8 cellular contexts compared by ENCODE assay signal in the genomic region with DNA sequence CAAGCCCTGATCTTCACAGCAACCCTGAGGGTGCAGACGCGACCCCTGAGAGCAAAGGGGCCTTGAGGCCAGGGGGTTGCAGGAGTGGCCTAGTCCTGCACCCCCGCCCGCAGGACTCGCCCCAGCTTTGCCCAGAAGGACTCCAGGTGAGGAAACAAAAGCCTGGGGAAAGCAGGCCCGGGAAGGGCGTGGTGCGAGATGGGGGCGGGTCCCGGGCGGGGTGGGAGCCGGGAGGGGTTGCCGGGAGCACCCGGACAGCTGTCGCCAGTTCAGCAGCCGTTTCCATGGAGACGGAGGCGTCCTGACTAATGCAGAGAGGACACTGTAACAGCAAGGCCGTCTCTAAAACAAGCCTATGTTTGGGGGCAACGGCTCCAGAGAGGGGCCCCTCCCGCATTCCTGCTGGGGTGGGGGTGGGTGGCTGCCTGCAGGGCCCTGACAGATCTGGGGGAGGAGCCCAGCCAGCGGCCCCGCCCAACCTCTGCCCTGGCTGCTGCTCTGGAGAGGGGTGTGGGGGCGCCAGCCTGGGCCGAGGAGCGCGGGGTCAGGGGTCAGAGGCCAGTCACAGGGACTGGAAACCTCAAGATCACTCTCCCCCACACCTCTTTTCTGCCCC. TPM values are rescaled to one million over a fixed set of nuclear protein-coding genes. Genes with fewer than 3 reads are reported as not detected.
DNase-seq lines count a peak whose midpoint lies in the region; ATAC-seq and TF ChIP-seq lines count a peak whose summit lies in the region.

No MANE protein-coding gene starts in this region.

- no peak overlapping the region for H3K9ac ChIP-seq in mesendoderm (ENCODE audit: low read length)

- no peak for TF ChIP-seq CTCF in HEK293 (tag by site-specific recombination; IDR thresholded peaks at IDR 0.05)
- TF ChIP-seq CTCF in endothelial cell (IDR thresholded peaks at IDR 0.05; ENCODE audit: unreplicated experiment) = no peak

- H3K4me3 Mint-ChIP-seq in endothelial cell (ENCODE audit: unreplicated experiment) = no peak overlapping the region
- H3K4me3 Mint-ChIP-seq in activated T-cell treated with anti-CD3 and anti-CD28 coated beads, Interleukin-2, amount 50 U/mL, for 72 hours = no peak overlapping the region

- no peak overlapping the region for H3K4me2 ChIP-seq in mesendoderm (ENCODE audit: low read length)

- H3K36me3 ChIP-seq in HEK293 (ENCODE audit: control insufficient read depth in 2 of 2, insufficient read depth in 1 of 2, low read length in 2 of 2) (no peaks in the 10 kb centered on the region), mesendoderm (ENCODE audit: control insufficient read depth, insufficient read depth, low read length) (no peaks in the 10 kb centered on the region)

- no peak overlapping the region for H3K4ac ChIP-seq in mesendoderm (ENCODE audit: low read depth, low read length)

- CTCF ChIA-PET in HEK293 (lab: Yijun Ruan, JAX) = interaction anchor here (0.6 to 1.1 kb wide), 4 partner anchors 18 to 602 kb away, joined by 3 to 4 read pairs (median 3); no protein-coding TSS in a partner anchor

- peaks cover 20% of the 10 kb centered on the region for H3K27me3 ChIP-seq in mesendoderm (ENCODE audit: insufficient read depth, low read length, poor library complexity)

- POLR2A ChIA-PET in HEK293 (lab: Yijun Ruan, JAX) = interaction anchor here (0.6 kb wide), 1 partner anchor 856 kb away, joined by 3 read pairs; no protein-coding TSS in a partner anchor

- no peaks in the 10 kb centered on the region for H3K79me2 ChIP-seq in mesendoderm (ENCODE audit: control insufficient read depth, insufficient read depth, low read length)

- no peak overlapping the region for H4K8ac ChIP-seq in mesendoderm (ENCODE audit: low read depth, low read length)

- no peak overlapping the region for H2AK5ac ChIP-seq in mesendoderm (ENCODE audit: low read length)

- no peaks in the 10 kb centered on the region for H3K79me1 ChIP-seq in mesendoderm (ENCODE audit: low read length)

- H3K27ac ChIP-seq in HEK293 (ENCODE audit: extremely low read depth, low read depth, low read length) = no peak overlapping the region; the same call in 1 of the 2 replicates
- no peak overlapping the region for H3K27ac ChIP-seq in mesendoderm (ENCODE audit: low read depth, low read length)

- H3K4me1 ChIP-seq in HEK293 (ENCODE audit: control insufficient read depth, insufficient read depth, low read length) = peaks cover 14% of the 10 kb centered on the region
- peaks cover 1% of the 10 kb centered on the region for H3K4me1 ChIP-seq in mesendoderm (ENCODE audit: control insufficient read depth, low read depth, low read length)

- no peak overlapping the region for H3K56ac ChIP-seq in mesendoderm (ENCODE audit: low read length)

- H3K23ac ChIP-seq in mesendoderm (ENCODE audit: low read length) = no peak overlapping the region

- no peaks in the 10 kb centered on the region for H3K4me1 Mint-ChIP-seq in endothelial cell (ENCODE audit: unreplicated experiment)
- peaks cover 5% of the 10 kb centered on the region for H3K4me1 Mint-ChIP-seq in activated T-cell treated with anti-CD3 and anti-CD28 coated beads, Interleukin-2, amount 50 U/mL, for 72 hours (ENCODE audit: low read depth)

- no peaks in the 10 kb centered on the region for H3K9me3 Mint-ChIP-seq in endothelial cell (ENCODE audit: unreplicated experiment)
- H3K9me3 Mint-ChIP-seq in activated T-cell treated with anti-CD3 and anti-CD28 coated beads, Interleukin-2, amount 50 U/mL, for 72 hours = no peaks in the 10 kb centered on the region

- H2BK15ac ChIP-seq in mesendoderm (replicated peaks; ENCODE audit: low read depth) = no peak overlapping the region

- no peak overlapping the region for H3K27ac Mint-ChIP-seq in endothelial cell (ENCODE audit: unreplicated experiment)
- H3K27ac Mint-ChIP-seq in activated T-cell treated with anti-CD3 and anti-CD28 coated beads, Interleukin-2, amount 50 U/mL, for 72 hours = no peak overlapping the region

- H3K36me3 Mint-ChIP-seq in endothelial cell (ENCODE audit: low read depth, unreplicated experiment) = no peaks in the 10 kb centered on the region
- H3K36me3 Mint-ChIP-seq in activated T-cell treated with anti-CD3 and anti-CD28 coated beads, Interleukin-2, amount 50 U/mL, for 72 hours (ENCODE audit: insufficient read depth in 2 of 2) = no peaks in the 10 kb centered on the region

- ATAC-seq in HG03139 (IDR thresholded peaks at IDR 0.05; ENCODE audit: unreplicated experiment) = no peak
- ATAC-seq in activated T-cell treated with anti-CD3 and anti-CD28 coated beads, Interleukin-2, amount 50 U/mL, for 72 hours (replicated peaks in 1 of 2) = no peak

- no CpG with 5 or more reads among the region's 27 CpGs for WGBS in mesendoderm (ENCODE audit: extremely low coverage, insufficient coverage, low lambda C conversion rate)

- DNase-seq in NCI-H748 (lab: John Stamatoyannopoulos, UW; ENCODE audit: unreplicated experiment) (peak; percentile 99), endothelial cell (ENCODE audit: low spot score) (peak; percentile 57), mesendoderm (peak; percentile 96)
- DNase-seq in activated T-cell treated with anti-CD3 and anti-CD28 coated beads, Interleukin-2, amount 50 U/mL, for 72 hours = no peak
- DNase-seq in stimulated activated CD4-positive, alpha-beta T cell treated with anti-CD3 and anti-CD28 coated beads, Interleukin-4, amount 100 ng/mL, for 4 hours = no peak
- no peak for DNase-seq in effector CD4-positive, alpha-beta T cell

- no peaks in the 10 kb centered on the region for H3K9me3 ChIP-seq in HEK293 (ENCODE audit: control insufficient read depth, insufficient read depth, low read depth, low read length)

- peaks cover 19% of the 10 kb centered on the region for H3K27me3 Mint-ChIP-seq in endothelial cell (ENCODE audit: unreplicated experiment)
- peaks cover 28% of the 10 kb centered on the region for H3K27me3 Mint-ChIP-seq in activated T-cell treated with anti-CD3 and anti-CD28 coated beads, Interleukin-2, amount 50 U/mL, for 72 hours (ENCODE audit: low read depth)

- no peak overlapping the region for H2BK5ac ChIP-seq in mesendoderm (ENCODE audit: low read length)

- no peak overlapping the region for H2BK120ac ChIP-seq in mesendoderm (ENCODE audit: low read depth, low read length)

- no peak overlapping the region for H3K4me3 ChIP-seq in HEK293 (ENCODE audit: low read depth, low read length)
- H3K4me3 ChIP-seq in mesendoderm (ENCODE audit: low read length) = no peak overlapping the region

- H4K5ac ChIP-seq in mesendoderm (ENCODE audit: low read length) = no peak overlapping the region

- no peak overlapping the region for H3K18ac ChIP-seq in mesendoderm (ENCODE audit: low read length)

TF ChIP-seq in HEK293, 187 proteins besides CTCF, POLR2A, EP300 and RAD21 (continues in another document):
- TF ChIP-seq ZNF398 (tag by site-specific recombination; IDR thresholded peaks at IDR 0.05) (peak; percentile 26; the same call in 1 of the 2 replicates), ZNF169 (tag by site-specific recombination; IDR thresholded peaks at IDR 0.05) (no peak), SP7 (tag by site-specific recombination; IDR thresholded peaks at IDR 0.05) (0 out of 2 replicates have a peak, but pooled peaks have one; percentile 19), ZNF10 (tag by site-specific recombination; IDR thresholded peaks at IDR 0.05) (0 out of 2 replicates have a peak, but pooled peaks have one; percentile 39), ZBTB21 (tag by site-specific recombination; IDR thresholded peaks at IDR 0.05) (no peak), GLIS2 (tag by site-specific recombination; IDR thresholded peaks at IDR 0.05) (0 out of 2 replicates have a peak, but pooled peaks have one; percentile 27), ZNF596 (tag by site-specific recombination; IDR thresholded peaks at IDR 0.05) (no peak)
- TF ChIP-seq, protein P1, sequence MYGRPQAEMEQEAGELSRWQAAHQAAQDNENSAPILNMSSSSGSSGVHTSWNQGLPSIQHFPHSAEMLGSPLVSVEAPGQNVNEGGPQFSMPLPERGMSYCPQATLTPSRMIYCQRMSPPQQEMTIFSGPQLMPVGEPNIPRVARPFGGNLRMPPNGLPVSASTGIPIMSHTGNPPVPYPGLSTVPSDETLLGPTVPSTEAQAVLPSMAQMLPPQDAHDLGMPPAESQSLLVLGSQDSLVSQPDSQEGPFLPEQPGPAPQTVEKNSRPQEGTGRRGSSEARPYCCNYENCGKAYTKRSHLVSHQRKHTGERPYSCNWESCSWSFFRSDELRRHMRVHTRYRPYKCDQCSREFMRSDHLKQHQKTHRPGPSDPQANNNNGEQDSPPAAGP (tag by site-specific recombination; IDR thresholded peaks at IDR 0.05) = no peak

RNA-seq across cellular contexts. Expression of gene TPPP3, which starts 3.0 kb away (rescaled TPM):
- total RNA-seq in endothelial cell (ENCODE audit: unreplicated experiment) = 1.1 TPM
- polyA plus RNA-seq in mesendoderm (2013, experiment 1 of 2) = not detected
- not detected for polyA plus RNA-seq in mesendoderm (2013, experiment 2 of 2)
- total RNA-seq in activated T-cell treated with anti-CD3 and anti-CD28 coated beads, Interleukin-2, amount 50 U/mL, for 72 hours = under 1 TPM in 1 of 2 donors, not detected in 1; 0.16 TPM

RNA-seq across cellular contexts. Expression of gene ZDHHC1, which starts 20.0 kb away (rescaled TPM):
- 7.2 TPM for total RNA-seq in endothelial cell (ENCODE audit: unreplicated experiment)
- polyA plus RNA-seq in mesendoderm (2013, experiment 1 of 2) = 0.72 TPM
- polyA plus RNA-seq in mesendoderm (2013, experiment 2 of 2) = 0.94 TPM
- total RNA-seq in activated T-cell treated with anti-CD3 and anti-CD28 coated beads, Interleukin-2, amount 50 U/mL, for 72 hours = 1 to 10 TPM; 1.9 to 2.1 TPM

RNA-seq across cellular contexts. Expression of gene HSD11B2, which starts 34.7 kb away (rescaled TPM):
- total RNA-seq in endothelial cell (ENCODE audit: unreplicated experiment) = 3.3 TPM
- 12.9 TPM for polyA plus RNA-seq in mesendoderm (2013, experiment 1 of 2)
- polyA plus RNA-seq in mesendoderm (2013, experiment 2 of 2) = 13.3 TPM
- total RNA-seq in activated T-cell treated with anti-CD3 and anti-CD28 coated beads, Interleukin-2, amount 50 U/mL, for 72 hours = 1 to 10 TPM in 1 of 2 donors, under 1 TPM in 1; 0.53 to 1.1 TPM

Comparison
In these comparisons a context has a peak if more than half of its experiments do, and no peak if none do; other contexts are left out.
1. DNase-seq: peak in NCI-H748 (single experiment), endothelial cell (single experiment) and mesendoderm (single experiment); none in activated T-cell treated with anti-CD3 and anti-CD28 coated beads, Interleukin-2, amount 50 U/mL, for 72 hours (0 of 2), stimulated activated CD4-positive, alpha-beta T cell treated with anti-CD3 and anti-CD28 coated beads, Interleukin-4, amount 100 ng/mL, for 4 hours (0 of 2) and effector CD4-positive, alpha-beta T cell (single experiment).